In genomic region chr4:140302151-140302859, GRCh38 we compare ENCODE assay signal across 16 cellular contexts.
DNase-seq lines count a peak whose midpoint lies in the region; ATAC-seq lines count a peak whose summit lies in the region.
"Had no signal": no experiment of that assay in that cellular context is flagged by ENCODE, and none has a peak within 500 bp of the region (broad histone marks: within the 10 kb centered on the region; RNA-seq: fewer than 3 reads in every experiment).

No MANE protein-coding gene starts in this region.

- H3K27ac ChIP-seq in angular gyrus (ENCODE audit: low read depth, low read length) (peak overlapping the region; percentile 69), temporal lobe (ENCODE audit: low read depth, low read length) (peak overlapping the region; percentile 83)
- H3K27ac ChIP-seq: BLaER1 treated with 17β-estradiol and CSF1 and Interleukin-3, amounts not matched to agents 10 nM and 100 nM had no signal

- DNase-seq in foreskin melanocyte (peak; percentile 60), pons (ENCODE audit: low spot score) (peak; percentile 92), NCI-H2171 (lab: John Stamatoyannopoulos, UW) (no peak)
- DNase-seq: ACHN; CD4-positive, alpha-beta memory T cell; MG63; NCI-H1417; NCI-H1694 treated with DMSO at 0.1 percent for 48 hours; NCI-H2081 treated with DMSO at 0.1 percent for 48 hours; NCI-H748 treated with DMSO at 0.1 percent for 48 hours had no signal

- no peak for ATAC-seq in HG03025 (IDR thresholded peaks at IDR 0.05; ENCODE audit: low FRiP score, unreplicated experiment)
- ATAC-seq in GM18907 (IDR thresholded peaks at IDR 0.05; ENCODE audit: unreplicated experiment): no peak
- ATAC-seq: GM23338 had no signal
